ENCODE assay signal across 8 cellular contexts in the genomic region with DNA sequence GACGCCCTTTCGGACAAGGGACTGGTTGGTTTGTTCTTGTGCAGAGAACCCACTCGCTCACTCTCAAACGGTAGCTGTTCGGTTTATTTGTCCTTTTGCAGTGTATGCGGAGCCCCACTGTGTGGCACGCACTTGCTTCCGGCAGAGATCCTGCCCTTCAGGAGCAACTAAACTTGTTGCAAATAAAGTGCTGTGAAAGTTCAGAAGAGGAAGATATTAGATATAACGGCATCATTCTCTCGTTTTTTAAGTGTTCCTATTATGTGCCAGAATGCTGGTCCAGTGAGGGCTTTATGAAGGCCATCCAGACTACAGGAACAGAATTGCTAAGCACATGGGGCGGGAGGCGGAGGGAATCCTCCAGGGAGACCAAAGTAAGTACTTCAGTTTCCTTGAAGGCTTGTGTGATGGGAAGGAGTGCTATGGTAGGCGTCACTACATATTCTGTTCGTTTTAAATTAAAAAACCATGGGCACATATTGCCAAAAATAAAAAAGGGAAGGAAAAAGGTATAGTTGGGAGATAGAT. TPM values are rescaled to one million over a fixed set of nuclear protein-coding genes. Genes with fewer than 3 reads are reported as not detected.
DNase-seq lines count a peak whose midpoint lies in the region; ATAC-seq and TF ChIP-seq lines count a peak whose summit lies in the region.

No MANE protein-coding gene starts in this region.

- H3K4me1 ChIP-seq in IMR-90 (ENCODE audit: control insufficient read depth, insufficient read depth, low read length) (peaks cover 6% of the 10 kb centered on the region), foreskin keratinocyte (peaks cover 16% of the 10 kb centered on the region), ovary (ENCODE audit: insufficient read depth) (peaks cover 4% of the 10 kb centered on the region)

- H3K4me1 Mint-ChIP-seq in activated CD4-positive, alpha-beta memory T cell treated with anti-CD3 and anti-CD28 coated beads, Interleukin-2, amount 10 ng/mL, durations not matched to agents 7 days and 5 days, result peaks cover 63% of the 10 kb centered on the region

- peak overlapping the region; percentile 95 for H3K4me3 Mint-ChIP-seq in activated CD4-positive, alpha-beta memory T cell treated with anti-CD3 and anti-CD28 coated beads, Interleukin-2, amount 10 ng/mL, durations not matched to agents 7 days and 5 days

- TF ChIP-seq CTCF in IMR-90 (conservative IDR thresholded peaks at IDR 0.05; ENCODE audit: low read depth, low read length) (no peak), foreskin keratinocyte (conservative IDR thresholded peaks at IDR 0.05) (no peak), ovary (IDR thresholded peaks at IDR 0.05) (no peak)

- CTCF ChIA-PET in IMR-90 (lab: Yijun Ruan, JAX), result no interaction called here
- CTCF ChIA-PET in activated CD4-positive, alpha-beta memory T cell treated with anti-CD3 and anti-CD28 coated beads, Interleukin-2, amount 10 ng/mL, durations not matched to agents 7 days and 5 days (lab: Charles Lee), result interaction anchor here (1.0 kb wide), 1 partner anchor 177 kb away, joined by 3 read pairs; no protein-coding TSS in a partner anchor

- no peak for TF ChIP-seq EP300 in ovary (IDR thresholded peaks at IDR 0.05)

- H3K4ac ChIP-seq in IMR-90 (ENCODE audit: low read depth, low read length), result peak overlapping the region; percentile 91

- peak overlapping the region; percentile 90 for H2AFZ ChIP-seq in IMR-90 (replicated peaks; ENCODE audit: low read length, poor library complexity)

- intact Hi-C loops in IMR-90 (cut with micrococcal nuclease), result loop anchor here (2.0 to 10.0 kb wide), 3 partner anchors 209 to 452 kb away; a partner anchor contains a TSS
- intact Hi-C loops in ovary (cut with DNase I), result no loop called here

- H3K14ac ChIP-seq in IMR-90 (replicated peaks; ENCODE audit: low read depth, low read length), result peak overlapping the region; percentile 98

- H2BK120ac ChIP-seq in IMR-90 (ENCODE audit: low read depth, low read length), result peak overlapping the region; percentile 75; the same call in 1 of the 2 replicates

- H3K27me3 ChIP-seq in IMR-90 (ENCODE audit: control insufficient read depth, insufficient read depth, low read length), result no peaks in the 10 kb centered on the region
- H3K27me3 ChIP-seq in foreskin keratinocyte, result no peaks in the 10 kb centered on the region
- H3K27me3 ChIP-seq in ovary, result no peaks in the 10 kb centered on the region

- dilution Hi-C loops in IMR-90 (cut with HindIII; ENCODE audit: low sequenced_read_pairs, unreplicated experiment), result no loop called here

- in situ Hi-C loops in IMR-90 (cut with MboI; ENCODE audit: low sequenced_read_pairs), result loop anchor here (10.0 kb wide), 1 partner anchor 342 kb away; no protein-coding TSS in a partner anchor

- H3K36me3 ChIP-seq in IMR-90 (ENCODE audit: control insufficient read depth, insufficient read depth, low read length) (peaks cover 6% of the 10 kb centered on the region), ovary (no peaks in the 10 kb centered on the region)

- peak overlapping the region; percentile 99 for H2AK9ac ChIP-seq in IMR-90 (replicated peaks; ENCODE audit: low read depth, low read length, poor library complexity)

- peak overlapping the region; percentile 86 to 94 for H4K8ac ChIP-seq in IMR-90 (ENCODE audit: low read depth in 2 of 2, low read length in 2 of 2)

- H3K9ac ChIP-seq in IMR-90 (ENCODE audit: low read depth, low read length), result peak overlapping the region; percentile 76

- H3K27me3 Mint-ChIP-seq in activated CD4-positive, alpha-beta memory T cell treated with anti-CD3 and anti-CD28 coated beads, Interleukin-2, amount 10 ng/mL, durations not matched to agents 7 days and 5 days, result no peaks in the 10 kb centered on the region

- H2BK20ac ChIP-seq in IMR-90 (ENCODE audit: low read depth, low read length), result peak overlapping the region; percentile 35

- TF ChIP-seq POLR2A in IMR-90 (IDR thresholded peaks at IDR 0.05; ENCODE audit: low read depth, low read length) (no peak), ovary (IDR thresholded peaks at IDR 0.05) (no peak)

- H4K91ac ChIP-seq in IMR-90 (ENCODE audit: insufficient read depth, low read depth, low read length), result peak overlapping the region; percentile 85

- H2AK5ac ChIP-seq in IMR-90 (ENCODE audit: low read depth, low read length), result no peak overlapping the region; the same call in 1 of the 2 replicates

- peak overlapping the region; percentile 51 for H2BK5ac ChIP-seq in IMR-90 (ENCODE audit: low read depth, low read length, poor library complexity, severe bottlenecking)

- H3K4me3 ChIP-seq in IMR-90 (ENCODE audit: insufficient read depth, low read depth, low read length) (peak overlapping the region; percentile 54), ovary (peak overlapping the region; percentile 81)

- H3K79me1 ChIP-seq in IMR-90 (ENCODE audit: low read depth in 1 of 2, low read length in 2 of 2), result peaks cover 16 to 30% of the 10 kb centered on the region in 2 experiments

- peak overlapping the region; percentile 93 for H3K23ac ChIP-seq in IMR-90 (ENCODE audit: low read depth, low read length)

- ATAC-seq in GM21576 (IDR thresholded peaks at IDR 0.05; ENCODE audit: unreplicated experiment) (peak; percentile 44), IMR-90 (ENCODE audit: low read depth) (peak; percentile 54), foreskin keratinocyte (peak; percentile 55)

- H3K27ac ChIP-seq in IMR-90 (ENCODE audit: insufficient read depth, low read length), result peak overlapping the region; percentile 54
- H3K27ac ChIP-seq in foreskin keratinocyte, result no peak overlapping the region
- H3K27ac ChIP-seq in ovary, result peak overlapping the region in 1 of 2 donors; percentile 81

- peak overlapping the region; percentile 87 for H3K56ac ChIP-seq in IMR-90 (ENCODE audit: extremely low read depth, insufficient read depth, low read length)

- H3K9me3 ChIP-seq in IMR-90 (ENCODE audit: control insufficient read depth, insufficient read depth, low read length) (no peaks in the 10 kb centered on the region), ovary (no peaks in the 10 kb centered on the region)

- no peaks in the 10 kb centered on the region; the same call in 1 of the 2 replicates for H4K20me1 ChIP-seq in IMR-90 (ENCODE audit: insufficient read depth, low read length)

- TF ChIP-seq RAD21 in IMR-90 (IDR thresholded peaks at IDR 0.05; ENCODE audit: low read length), result no peak

- no peaks in the 10 kb centered on the region for H3K9me3 Mint-ChIP-seq in activated CD4-positive, alpha-beta memory T cell treated with anti-CD3 and anti-CD28 coated beads, Interleukin-2, amount 10 ng/mL, durations not matched to agents 7 days and 5 days

- 0% methylated on average over 2 of the region's 14 CpGs; no CpG with 5 or more reads in 1 of the 2 experiments for whole genome bisulfite sequencing in IMR-90 (ENCODE audit: extremely low coverage in 2 of 2, insufficient read length in 1 of 2), 2 experiments
- 0 to 1% (median 1%) methylated on average over 14 of the region's 14 CpGs for WGBS in ovary, 3 donors

- H3K27ac Mint-ChIP-seq in activated CD4-positive, alpha-beta memory T cell treated with anti-CD3 and anti-CD28 coated beads, Interleukin-2, amount 10 ng/mL, durations not matched to agents 7 days and 5 days, result peak overlapping the region; percentile 87

- no peaks in the 10 kb centered on the region; the same call in 1 of the 2 replicates for H3K9me1 ChIP-seq in IMR-90 (ENCODE audit: insufficient read depth, low read length)

- peaks cover 58% of the 10 kb centered on the region for H3K36me3 Mint-ChIP-seq in activated CD4-positive, alpha-beta memory T cell treated with anti-CD3 and anti-CD28 coated beads, Interleukin-2, amount 10 ng/mL, durations not matched to agents 7 days and 5 days (ENCODE audit: low read depth)

- POLR2A ChIA-PET in IMR-90 (lab: Charles Lee; ENCODE audit: unreplicated experiment), result no interaction called here
- POLR2A ChIA-PET in activated CD4-positive, alpha-beta memory T cell treated with anti-CD3 and anti-CD28 coated beads, Interleukin-2, amount 10 ng/mL, durations not matched to agents 7 days and 5 days (lab: Charles Lee), result interaction anchor here (1.1 to 4.6 kb wide), 3 partner anchors 11 to 349 kb away, joined by 4 to 37 read pairs (median 6); a partner anchor contains a TSS

- no TSS peak for BruUV-seq in IMR-90 (replicated peaks; lab: Mats Ljungman, UMichigan)

- H3K4me2 ChIP-seq in IMR-90 (ENCODE audit: low read depth, low read length), result peak overlapping the region; percentile 38

- DNase-seq in NK-92 treated with Interleukin-12 subunit alpha and Interleukin-12 subunit beta, amount 100 ng/mL, for 24 hours (lab: John Stamatoyannopoulos, UW), result peak; percentile 14
- no peak for DNase-seq in NK-92 (lab: John Stamatoyannopoulos, UW; ENCODE audit: unreplicated experiment)
- peak; percentile 41 for DNase-seq in IMR-90
- DNase-seq in activated CD4-positive, alpha-beta memory T cell treated with anti-CD3 and anti-CD28 coated beads, Interleukin-2, amount 10 ng/mL, durations not matched to agents 7 days and 5 days, result no peak
- no peak for DNase-seq in foreskin keratinocyte
- DNase-seq in ovary, result peak in 3 of 5 donors; percentile 28 to 41 (median 38)
- DNase-seq in activated gamma-delta T cell (lab: John Stamatoyannopoulos, UW), result no peak

- H2BK15ac ChIP-seq in IMR-90 (ENCODE audit: low read depth, low read length), result peak overlapping the region; percentile 60; the same call in 1 of the 3 replicates

- peak overlapping the region; percentile 41 for H4K5ac ChIP-seq in IMR-90 (ENCODE audit: low read depth, low read length)

- H3K18ac ChIP-seq in IMR-90 (ENCODE audit: low read depth, low read length), result peak overlapping the region; percentile 36

TF ChIP-seq in IMR-90, 13 proteins besides CTCF, POLR2A, EP300 and RAD21 (continues in another document):
- TF ChIP-seq SMC3 (IDR thresholded peaks at IDR 0.05; ENCODE audit: low read depth, low read length) (no peak), NFE2L2 (IDR thresholded peaks at IDR 0.05; ENCODE audit: low read depth, low read length) (no peak)

RNA-seq across cellular contexts. Expression of a gene that starts 0.5 kb away (rescaled TPM):
- total RNA-seq in IMR-90 (2012; rRNA removed), result 33.9 and 35.8 TPM in 2 replicates
- polyA plus RNA-seq in IMR-90 (2012; rRNA removed), result 28.1 and 31.5 TPM in 2 replicates
- polyA plus RNA-seq in IMR-90 (2012; cell fraction: cytosol; rRNA removed), result 10.2 TPM in 2 replicates
- polyA plus RNA-seq in IMR-90 (2012; cell fraction: nucleus; rRNA removed; ENCODE audit: low replicate concordance), result 2.6 and 11.4 TPM in 2 replicates
- total RNA-seq in activated CD4-positive, alpha-beta memory T cell treated with anti-CD3 and anti-CD28 coated beads, Interleukin-2, amount 10 ng/mL, durations not matched to agents 7 days and 5 days, result 10 to 100 TPM; 12.6 to 14.4 TPM
- total RNA-seq in foreskin keratinocyte, result 42.7 and 49.7 TPM in 2 replicates
- polyA plus RNA-seq in foreskin keratinocyte, result 12.1 and 17.0 TPM in 2 replicates
- 10 to 100 TPM; 10.7 to 26.5 (median 24.6) TPM for total RNA-seq in ovary
- 10 to 100 TPM; 17.9 to 55.2 TPM for polyA plus RNA-seq in ovary

RNA-seq across cellular contexts. Expression of a gene that starts 43.1 kb away (rescaled TPM):
- total RNA-seq in IMR-90 (2012; rRNA removed), result 21.7 and 33.6 TPM in 2 replicates
- polyA plus RNA-seq in IMR-90 (2012; rRNA removed), result 8.7 and 11.2 TPM in 2 replicates
- polyA plus RNA-seq in IMR-90 (2012; cell fraction: cytosol; rRNA removed), result 1.7 and 2.5 TPM in 2 replicates
- 2.0 and 11.0 TPM in 2 replicates for polyA plus RNA-seq in IMR-90 (2012; cell fraction: nucleus; rRNA removed; ENCODE audit: low replicate concordance)
- total RNA-seq in activated CD4-positive, alpha-beta memory T cell treated with anti-CD3 and anti-CD28 coated beads, Interleukin-2, amount 10 ng/mL, durations not matched to agents 7 days and 5 days, result 10 to 100 TPM; 23.6 to 24.7 TPM
- 19.5 and 22.6 TPM in 2 replicates for total RNA-seq in foreskin keratinocyte
- polyA plus RNA-seq in foreskin keratinocyte, result 5.7 and 8.7 TPM in 2 replicates
- 10 to 100 TPM; 11.3 to 18.6 (median 13.4) TPM for total RNA-seq in ovary
- 10 to 100 TPM in 1 of 2 donors, 1 to 10 TPM in 1; 7.0 to 11.4 TPM for polyA plus RNA-seq in ovary

Comparison
In these comparisons a context has a peak if more than half of its experiments do, and no peak if none do; other contexts are left out.
1. DNase-seq: peak in NK-92 treated with Interleukin-12 subunit alpha and Interleukin-12 subunit beta, amount 100 ng/mL, for 24 hours (single experiment), IMR-90 (single experiment) and ovary (3 of 5); none in NK-92 (single experiment), activated CD4-positive, alpha-beta memory T cell treated with anti-CD3 and anti-CD28 coated beads, Interleukin-2, amount 10 ng/mL, durations not matched to agents 7 days and 5 days (single experiment), foreskin keratinocyte (0 of 2) and activated gamma-delta T cell (single experiment).
2. Peak in every context shown above with its lines, with median percentiles within 50 percentile points of each other: ATAC-seq.